Comparison of ENCODE assay signal across 1 cellular context in genomic region chr12:79682593-79682992, GRCh38.
TF ChIP-seq lines count a peak whose summit lies in the region.

No MANE protein-coding gene starts in this region.

TF ChIP-seq in H1, 55 proteins besides CTCF, POLR2A, EP300 and RAD21 (continued from another document):
- TF ChIP-seq MAFK (IDR thresholded peaks at IDR 0.05; ENCODE audit: low read depth, low read length) (no peak), POU5F1 (IDR thresholded peaks at IDR 0.05; ENCODE audit: low read depth, low read length) (no peak), SUZ12 (IDR thresholded peaks at IDR 0.05; ENCODE audit: low read length) (no peak), RFX5 (IDR thresholded peaks at IDR 0.05; ENCODE audit: borderline replicate concordance, low read depth, low read length) (no peak)
TF ChIP-seq in H1: peak in this region for 0.
